14 cellular contexts compared by ENCODE assay signal in the genomic region with DNA sequence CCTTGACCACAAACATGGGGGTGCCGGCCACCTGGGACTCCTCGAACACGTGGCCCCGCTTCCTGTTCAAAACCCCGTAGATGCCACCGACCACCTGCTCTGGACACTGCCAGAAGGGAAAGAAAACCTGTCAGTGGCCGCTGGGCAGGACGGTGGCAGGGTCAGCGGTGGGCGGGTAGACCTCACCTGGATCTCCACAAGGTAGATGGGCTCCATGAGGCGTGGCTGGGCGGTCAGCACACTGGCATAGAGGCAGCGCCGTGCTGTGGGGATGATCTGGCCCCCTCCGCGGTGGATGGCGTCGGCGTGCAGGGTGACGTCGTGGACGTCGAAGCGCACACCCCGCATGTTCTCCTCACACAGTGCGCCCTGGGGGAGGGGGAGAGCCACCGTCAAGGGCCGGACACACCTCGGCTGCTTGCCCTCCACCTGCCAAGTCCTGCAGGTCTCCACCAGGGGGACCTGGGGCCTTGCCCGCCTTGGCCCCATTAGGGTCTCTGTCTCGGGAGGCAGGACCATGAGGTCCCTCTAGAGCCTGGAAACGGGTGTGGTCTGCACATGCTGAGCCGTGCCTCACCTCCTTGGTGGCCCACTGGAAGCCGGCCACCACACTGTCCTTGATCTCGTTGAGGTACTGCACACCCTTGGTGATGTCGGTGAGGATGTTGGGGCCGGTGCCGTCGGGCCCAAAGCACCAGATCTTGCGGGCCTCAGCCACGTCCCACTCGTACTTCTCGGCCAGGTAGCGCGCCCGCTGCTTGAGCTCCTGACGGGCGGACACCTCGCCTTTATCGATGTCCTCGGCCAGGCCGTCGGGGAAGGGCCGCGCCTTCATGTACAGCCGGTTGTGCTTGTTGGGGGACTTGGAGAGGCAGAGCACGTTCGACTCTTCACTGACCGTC. TPM values are rescaled to one million over a fixed set of nuclear protein-coding genes. Genes with fewer than 3 reads are reported as not detected.
DNase-seq lines count a peak whose midpoint lies in the region; ATAC-seq and TF ChIP-seq lines count a peak whose summit lies in the region.
"Had no signal": no experiment of that assay in that cellular context is flagged by ENCODE, and none has a peak within 500 bp of the region (broad histone marks: within the 10 kb centered on the region; RNA-seq: fewer than 3 reads in every experiment).

No MANE protein-coding gene starts in this region.

- H3K27me3 ChIP-seq in gastrocnemius medialis = no peaks in the 10 kb centered on the region
- H3K27me3 ChIP-seq: esophagus muscularis mucosa, tibial nerve had no signal

- H3K9me3 Mint-ChIP-seq in activated CD4-positive, alpha-beta memory T cell treated with anti-CD3 and anti-CD28 coated beads for 36 hours = no peaks in the 10 kb centered on the region
- H3K9me3 Mint-ChIP-seq in activated CD4-positive, alpha-beta memory T cell treated with anti-CD3 and anti-CD28 coated beads, Interleukin-2, amount 10 ng/mL, durations not matched to agents 7 days and 5 days = no peaks in the 10 kb centered on the region
- H3K9me3 Mint-ChIP-seq: T-helper 2 cell treated with Interferon-gamma antibody and Interleukin-4, amounts not matched to agents 5 μg/mL and 100 μg/mL, for 36 hours had no signal

- H3K9me3 ChIP-seq in gastrocnemius medialis = no peaks in the 10 kb centered on the region
- H3K9me3 ChIP-seq: esophagus muscularis mucosa, tibial nerve had no signal

- no peak overlapping the region for H3K4me3 Mint-ChIP-seq in activated CD4-positive, alpha-beta memory T cell treated with anti-CD3 and anti-CD28 coated beads for 36 hours
- no peak overlapping the region for H3K4me3 Mint-ChIP-seq in activated CD4-positive, alpha-beta memory T cell treated with anti-CD3 and anti-CD28 coated beads, Interleukin-2, amount 10 ng/mL, durations not matched to agents 7 days and 5 days
- H3K4me3 Mint-ChIP-seq: T-helper 2 cell treated with Interferon-gamma antibody and Interleukin-4, amounts not matched to agents 5 μg/mL and 100 μg/mL, for 36 hours had no signal

- no peak for DNase-seq in activated CD4-positive, alpha-beta memory T cell treated with anti-CD3 and anti-CD28 coated beads for 36 hours
- DNase-seq in activated CD4-positive, alpha-beta memory T cell treated with anti-CD3 and anti-CD28 coated beads, Interleukin-2, amount 10 ng/mL, durations not matched to agents 7 days and 5 days = no peak
- no peak for DNase-seq in fibroblast of the aortic adventitia (ENCODE audit: low read depth)
- DNase-seq in gastrocnemius medialis = peak in 1 of 2 donors; percentile 24
- no peak for DNase-seq in anterior cingulate cortex (lab: John Stamatoyannopoulos, UW)
- no peak for DNase-seq in SW 1271 (lab: John Stamatoyannopoulos, UW)
- DNase-seq: activated gamma-delta T cell treated with Interleukin-2 at 50 U/mL for 16 hours had no signal

- H3K27ac ChIP-seq in VCaP (no peak overlapping the region), gastrocnemius medialis (peak overlapping the region; percentile 28 to 73 (median 55))
- H3K27ac ChIP-seq: tibial nerve had no signal

- ATAC-seq in gastrocnemius medialis (no peak), GM21360 (IDR thresholded peaks at IDR 0.05; ENCODE audit: unreplicated experiment) (no peak)

- POLR2A ChIA-PET in activated CD4-positive, alpha-beta memory T cell treated with anti-CD3 and anti-CD28 coated beads for 36 hours (lab: Charles Lee) = interaction anchor here (0.6 to 1.4 kb wide), 4 partner anchors 8 to 217 kb away, joined by 3 to 8 read pairs (median 4); partner anchors contain the start of gene EEF2
- POLR2A ChIA-PET in activated CD4-positive, alpha-beta memory T cell treated with anti-CD3 and anti-CD28 coated beads, Interleukin-2, amount 10 ng/mL, durations not matched to agents 7 days and 5 days (lab: Charles Lee) = interaction anchor here (0.9 to 2.9 kb wide), 2 partner anchors 7 to 10 kb away, joined by 7 to 25 read pairs; partner anchors contain the start of gene EEF2

- H3K27ac Mint-ChIP-seq in activated CD4-positive, alpha-beta memory T cell treated with anti-CD3 and anti-CD28 coated beads for 36 hours = peak overlapping the region; percentile 45
- H3K27ac Mint-ChIP-seq in activated CD4-positive, alpha-beta memory T cell treated with anti-CD3 and anti-CD28 coated beads, Interleukin-2, amount 10 ng/mL, durations not matched to agents 7 days and 5 days = no peak overlapping the region
- H3K27ac Mint-ChIP-seq: T-helper 2 cell treated with Interferon-gamma antibody and Interleukin-4, amounts not matched to agents 5 μg/mL and 100 μg/mL, for 36 hours had no signal

- no peak for TF ChIP-seq POLR2A in gastrocnemius medialis (IDR thresholded peaks at IDR 0.05)

- no peaks in the 10 kb centered on the region for H3K27me3 Mint-ChIP-seq in activated CD4-positive, alpha-beta memory T cell treated with anti-CD3 and anti-CD28 coated beads for 36 hours
- H3K27me3 Mint-ChIP-seq in activated CD4-positive, alpha-beta memory T cell treated with anti-CD3 and anti-CD28 coated beads, Interleukin-2, amount 10 ng/mL, durations not matched to agents 7 days and 5 days = no peaks in the 10 kb centered on the region

- peaks cover 0 to 3% of the 10 kb centered on the region in 2 donors for H3K4me1 ChIP-seq in gastrocnemius medialis

- H3K36me3 ChIP-seq in gastrocnemius medialis = peaks cover 0 to 76% of the 10 kb centered on the region in 2 donors

- H3K4me3 ChIP-seq in fibroblast of the aortic adventitia (ENCODE audit: low read depth, low read length) = no peak overlapping the region
- no peak overlapping the region for H3K4me3 ChIP-seq in gastrocnemius medialis
- H3K4me3 ChIP-seq: esophagus muscularis mucosa, lung, tibial nerve had no signal

- CTCF ChIA-PET in activated CD4-positive, alpha-beta memory T cell treated with anti-CD3 and anti-CD28 coated beads for 36 hours (lab: Charles Lee) = no interaction called here
- CTCF ChIA-PET in activated CD4-positive, alpha-beta memory T cell treated with anti-CD3 and anti-CD28 coated beads, Interleukin-2, amount 10 ng/mL, durations not matched to agents 7 days and 5 days (lab: Charles Lee) = no interaction called here

- in situ Hi-C loops in gastrocnemius medialis (cut with MboI; ENCODE audit: low sequenced_read_pairs in 4 of 4) = no loop called here

- 0 out of 2 replicates have a peak, but pooled peaks have one; percentile 8 for TF ChIP-seq CTCF in VCaP (conservative IDR thresholded peaks at IDR 0.05)
- TF ChIP-seq CTCF in fibroblast of the aortic adventitia (IDR thresholded peaks at IDR 0.05; ENCODE audit: insufficient read depth, low read length) = peak; percentile 34
- TF ChIP-seq CTCF in gastrocnemius medialis (IDR thresholded peaks at IDR 0.05 in 4 of 5, conservative IDR thresholded peaks at IDR 0.05 in 1 of 5) = no peak

- intact Hi-C loops in activated CD4-positive, alpha-beta memory T cell treated with anti-CD3 and anti-CD28 coated beads for 36 hours (cut with micrococcal nuclease) = no loop called here
- intact Hi-C loops in gastrocnemius medialis (cut with DNase I; ENCODE audit: low total_unique reads) = loop anchor here (10.0 kb wide), 1 partner anchor 1813 kb away; the partner anchor contains the start of gene DOT1L

- H3K4me1 Mint-ChIP-seq in activated CD4-positive, alpha-beta memory T cell treated with anti-CD3 and anti-CD28 coated beads for 36 hours (ENCODE audit: low read depth) = peaks cover 18% of the 10 kb centered on the region
- peaks cover 35% of the 10 kb centered on the region for H3K4me1 Mint-ChIP-seq in activated CD4-positive, alpha-beta memory T cell treated with anti-CD3 and anti-CD28 coated beads, Interleukin-2, amount 10 ng/mL, durations not matched to agents 7 days and 5 days

- H3K36me3 Mint-ChIP-seq in activated CD4-positive, alpha-beta memory T cell treated with anti-CD3 and anti-CD28 coated beads for 36 hours = peaks cover 61% of the 10 kb centered on the region
- H3K36me3 Mint-ChIP-seq in activated CD4-positive, alpha-beta memory T cell treated with anti-CD3 and anti-CD28 coated beads, Interleukin-2, amount 10 ng/mL, durations not matched to agents 7 days and 5 days (ENCODE audit: low read depth) = peaks cover 70% of the 10 kb centered on the region

RNA-seq across cellular contexts. Expression of gene DAPK3, which starts 6.6 kb away (rescaled TPM):
- 10 to 100 TPM; 32.4 to 33.3 TPM for total RNA-seq in activated CD4-positive, alpha-beta memory T cell treated with anti-CD3 and anti-CD28 coated beads for 36 hours
- 10 to 100 TPM; 41.3 to 42.7 TPM for total RNA-seq in activated CD4-positive, alpha-beta memory T cell treated with anti-CD3 and anti-CD28 coated beads, Interleukin-2, amount 10 ng/mL, durations not matched to agents 7 days and 5 days
- total RNA-seq in fibroblast of the aortic adventitia (ENCODE audit: low replicate concordance) (64.7 and 82.8 TPM in 2 replicates), gastrocnemius medialis (100 to 1,000 TPM in 3 of 4 donors, 10 to 100 TPM in 1; 61.3 to 135 (median 115) TPM)

RNA-seq across cellular contexts. Expression of gene EEF2, which starts 7.8 kb away (rescaled TPM):
- 1,000 to 10,000 TPM; 3,113 to 3,225 TPM for total RNA-seq in activated CD4-positive, alpha-beta memory T cell treated with anti-CD3 and anti-CD28 coated beads for 36 hours
- total RNA-seq in activated CD4-positive, alpha-beta memory T cell treated with anti-CD3 and anti-CD28 coated beads, Interleukin-2, amount 10 ng/mL, durations not matched to agents 7 days and 5 days = 1,000 to 10,000 TPM; 1,543 to 1,592 TPM
- 1,127 and 1,964 TPM in 2 replicates for total RNA-seq in fibroblast of the aortic adventitia (ENCODE audit: low replicate concordance)
- total RNA-seq in gastrocnemius medialis = 1,000 to 10,000 TPM; 1,701 to 2,714 (median 2,440) TPM

RNA-seq across cellular contexts. Expression of gene PIAS4, which starts 30.0 kb away (rescaled TPM):
- 10 to 100 TPM; 22.5 to 24.4 TPM for total RNA-seq in activated CD4-positive, alpha-beta memory T cell treated with anti-CD3 and anti-CD28 coated beads for 36 hours
- total RNA-seq in activated CD4-positive, alpha-beta memory T cell treated with anti-CD3 and anti-CD28 coated beads, Interleukin-2, amount 10 ng/mL, durations not matched to agents 7 days and 5 days = 10 to 100 TPM; 28.6 to 33.2 TPM
- 21.5 and 23.8 TPM in 2 replicates for total RNA-seq in fibroblast of the aortic adventitia (ENCODE audit: low replicate concordance)
- 10 to 100 TPM; 15.5 to 20.0 (median 17.5) TPM for total RNA-seq in gastrocnemius medialis

RNA-seq across cellular contexts. Expression of gene NMRK2, which starts 44.6 kb away (rescaled TPM):
- total RNA-seq in activated CD4-positive, alpha-beta memory T cell treated with anti-CD3 and anti-CD28 coated beads for 36 hours = not detected
- total RNA-seq in activated CD4-positive, alpha-beta memory T cell treated with anti-CD3 and anti-CD28 coated beads, Interleukin-2, amount 10 ng/mL, durations not matched to agents 7 days and 5 days = not detected
- total RNA-seq in fibroblast of the aortic adventitia (ENCODE audit: low replicate concordance) (not detected in 2 replicates), gastrocnemius medialis (100 to 1,000 TPM in 2 of 4 donors, 10 to 100 TPM in 2; 46.3 to 168 (median 106) TPM)
- total RNA-seq: NCI-H460, tibial nerve had no signal

Comparison
In these comparisons a context has a peak if more than half of its experiments do, and no peak if none do; other contexts are left out.
1. CTCF ChIP-seq: peak in VCaP (single experiment) and fibroblast of the aortic adventitia (single experiment); none in gastrocnemius medialis (0 of 5).